ENCODE assay signal across 2 cellular contexts in the genomic region with DNA sequence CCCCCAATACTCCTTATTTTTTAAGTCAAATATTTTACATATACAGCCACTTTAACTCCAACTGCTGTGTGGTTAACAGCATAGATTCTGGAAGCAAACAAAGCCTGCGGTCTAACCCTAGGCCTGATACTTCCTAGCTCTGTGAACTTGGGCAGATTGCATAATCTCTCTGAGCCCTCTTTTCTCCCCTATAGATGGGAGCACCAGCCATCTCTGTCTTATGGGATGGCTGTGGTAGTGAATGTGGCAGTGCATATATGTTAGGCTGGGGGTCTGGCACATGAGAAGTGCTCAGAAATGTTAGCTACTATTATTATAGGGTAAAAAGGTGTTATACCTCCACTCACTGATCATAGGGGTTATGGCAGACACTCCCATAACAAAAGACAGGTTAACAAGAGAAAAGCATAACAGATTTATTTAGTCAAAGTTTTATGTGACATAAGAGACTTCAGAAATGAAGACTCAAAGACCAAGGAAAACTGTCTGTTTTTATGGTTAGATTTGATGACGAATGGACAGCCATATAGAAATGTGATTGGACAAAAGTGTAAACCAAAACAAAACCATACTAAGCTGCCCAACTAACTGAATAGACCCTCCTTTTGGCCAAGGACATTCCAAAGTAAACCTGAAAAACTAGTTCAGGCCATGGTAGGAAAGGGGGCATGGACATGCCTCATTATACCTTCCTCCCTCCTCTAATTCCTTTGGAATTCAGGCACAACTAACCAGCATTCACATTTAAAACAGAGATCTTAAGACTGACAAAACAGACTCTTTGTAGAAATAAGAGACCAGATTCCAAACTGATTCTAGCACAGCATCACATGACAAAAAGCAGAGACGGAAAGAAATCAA.
TF ChIP-seq lines count a peak whose summit lies in the region.

No MANE protein-coding gene starts in this region.

TF ChIP-seq in HepG2, 621 proteins besides CTCF, POLR2A, EP300 and RAD21:
- TF ChIP-seq ZNF383 (CRISPR knock-in tag; IDR thresholded peaks at IDR 0.05; ENCODE audit: borderline replicate concordance) (no peak), ESRRA (CRISPR knock-in tag; IDR thresholded peaks at IDR 0.05; ENCODE audit: low read depth) (no peak), ZNF747 (CRISPR knock-in tag; IDR thresholded peaks at IDR 0.05; ENCODE audit: borderline replicate concordance) (no peak), CEBPG (CRISPR knock-in tag; IDR thresholded peaks at IDR 0.05) (0 out of 2 replicates have a peak, but pooled peaks have one; percentile 10)
TF ChIP-seq in HepG2: peak in this region for 1.

TF ChIP-seq in H1, 55 proteins besides CTCF, POLR2A, EP300 and RAD21:
- TF ChIP-seq CEBPB (IDR thresholded peaks at IDR 0.05; ENCODE audit: low read depth, low read length) (peak; percentile 81; the same call in 1 of the 2 replicates), SP1 (IDR thresholded peaks at IDR 0.05; ENCODE audit: low read depth, low read length) (peak; percentile 82), CBX8 (IDR thresholded peaks at IDR 0.05; ENCODE audit: borderline replicate concordance, low read depth, low read length) (no peak), KDM4A (IDR thresholded peaks at IDR 0.05; ENCODE audit: low read depth, low read length, severe bottlenecking) (no peak), SIN3A (conservative IDR thresholded peaks at IDR 0.05 in 1 of 2, IDR thresholded peaks at IDR 0.05 in 1 of 2; ENCODE audit: low read depth in 1 of 2, low read length in 2 of 2) (no peak), RBBP5 (IDR thresholded peaks at IDR 0.05; ENCODE audit: borderline replicate concordance, low read depth, low read length) (peak; percentile 53; the same call in 1 of the 2 replicates), JUND (IDR thresholded peaks at IDR 0.05; ENCODE audit: low read length) (no peak), ATF2 (IDR thresholded peaks at IDR 0.05; ENCODE audit: low read length) (peak; percentile 59; the same call in 1 of the 2 replicates), ASH2L (IDR thresholded peaks at IDR 0.05; ENCODE audit: low read length) (peak; percentile 98), CHD7 (IDR thresholded peaks at IDR 0.05; ENCODE audit: insufficient replicate concordance, low read length) (peak; percentile 62), TEAD4 (IDR thresholded peaks at IDR 0.05; ENCODE audit: low read depth, low read length) (peak; percentile 75)
